ENCODE assay signal across 19 cellular contexts in genomic region chr1:117244971-117245370, GRCh38. TPM values are rescaled to one million over a fixed set of nuclear protein-coding genes. Genes with fewer than 3 reads are reported as not detected.
A peak's percentile ranks its signal among the peaks of the same experiment; 100 is the strongest.
DNase-seq lines count a peak whose midpoint lies in the region; ATAC-seq lines count a peak whose summit lies in the region.
"Had no signal": no experiment of that assay in that cellular context is flagged by ENCODE, and none has a peak within 500 bp of the region (broad histone marks: within the 10 kb centered on the region; RNA-seq: fewer than 3 reads in every experiment).

No MANE protein-coding gene starts in this region.

- no peaks in the 10 kb centered on the region for H3K4me1 Mint-ChIP-seq in activated T-helper 17 cell treated with anti-CD3 and anti-CD28 coated beads, Interleukin-2, amount 50 U/mL, for 72 hours

- H3K27me3 Mint-ChIP-seq in activated T-helper 17 cell treated with anti-CD3 and anti-CD28 coated beads, Interleukin-2, amount 50 U/mL, for 72 hours, result peaks cover 41% of the 10 kb centered on the region

- no peaks in the 10 kb centered on the region for H3K9me3 Mint-ChIP-seq in activated T-helper 17 cell treated with anti-CD3 and anti-CD28 coated beads, Interleukin-2, amount 50 U/mL, for 72 hours
- H3K9me3 Mint-ChIP-seq: CD4-positive, alpha-beta T cell; HFFc6 had no signal

- H3K4me3 Mint-ChIP-seq in activated T-helper 17 cell treated with anti-CD3 and anti-CD28 coated beads, Interleukin-2, amount 50 U/mL, for 72 hours, result no peak overlapping the region
- H3K4me3 Mint-ChIP-seq: CD4-positive, alpha-beta T cell; HFFc6 had no signal

- no peak overlapping the region for H3K27ac Mint-ChIP-seq in activated T-helper 17 cell treated with anti-CD3 and anti-CD28 coated beads, Interleukin-2, amount 50 U/mL, for 72 hours
- H3K27ac Mint-ChIP-seq: CD4-positive, alpha-beta T cell; HFFc6 had no signal

- no peak for ATAC-seq in HG03457 (IDR thresholded peaks at IDR 0.05; ENCODE audit: unreplicated experiment)
- no peak for ATAC-seq in activated T-helper 17 cell treated with anti-CD3 and anti-CD28 coated beads, Interleukin-2, amount 50 U/mL, for 72 hours (replicated peaks)
- ATAC-seq: A549, GM12878, HCT116 had no signal

- H3K36me3 Mint-ChIP-seq in activated T-helper 17 cell treated with anti-CD3 and anti-CD28 coated beads, Interleukin-2, amount 50 U/mL, for 72 hours (ENCODE audit: low read depth), result no peaks in the 10 kb centered on the region

- peak; percentile 34 for DNase-seq in NCI-H1092 treated with DMSO at 0.1 percent for 48 hours (lab: John Stamatoyannopoulos, UW)
- DNase-seq in NCI-H1092 (lab: John Stamatoyannopoulos, UW), result no peak
- DNase-seq in NCI-H446 treated with DMSO at 0.1 percent for 48 hours (lab: John Stamatoyannopoulos, UW), result peak; percentile 30
- DNase-seq in amniotic epithelial cell (ENCODE audit: low read depth), result peak; percentile 2
- DNase-seq in COLO668 (lab: John Stamatoyannopoulos, UW; ENCODE audit: unreplicated experiment), result no peak
- DNase-seq: AML-193; CD4-positive, alpha-beta T cell; DMS153; DND-41; EL; GOT3; H7; HFFc6 had no signal

RNA-seq across cellular contexts. Expression of gene VTCN1, which starts 34.2 kb away (rescaled TPM):
- total RNA-seq in activated T-helper 17 cell treated with anti-CD3 and anti-CD28 coated beads, Interleukin-2, amount 50 U/mL, for 72 hours, result not detected
- total RNA-seq: CD4-positive, alpha-beta T cell; G401; GM12878; H7; HFFc6 had no signal

Comparison
In these comparisons a context has a peak if more than half of its experiments do, and no peak if none do; other contexts are left out.
1. DNase-seq: peak in NCI-H1092 treated with DMSO at 0.1 percent for 48 hours (single experiment), NCI-H446 treated with DMSO at 0.1 percent for 48 hours (single experiment) and amniotic epithelial cell (single experiment); none in NCI-H1092 (single experiment) and COLO668 (single experiment).